ENCODE assay signal across 12 cellular contexts in the genomic region with DNA sequence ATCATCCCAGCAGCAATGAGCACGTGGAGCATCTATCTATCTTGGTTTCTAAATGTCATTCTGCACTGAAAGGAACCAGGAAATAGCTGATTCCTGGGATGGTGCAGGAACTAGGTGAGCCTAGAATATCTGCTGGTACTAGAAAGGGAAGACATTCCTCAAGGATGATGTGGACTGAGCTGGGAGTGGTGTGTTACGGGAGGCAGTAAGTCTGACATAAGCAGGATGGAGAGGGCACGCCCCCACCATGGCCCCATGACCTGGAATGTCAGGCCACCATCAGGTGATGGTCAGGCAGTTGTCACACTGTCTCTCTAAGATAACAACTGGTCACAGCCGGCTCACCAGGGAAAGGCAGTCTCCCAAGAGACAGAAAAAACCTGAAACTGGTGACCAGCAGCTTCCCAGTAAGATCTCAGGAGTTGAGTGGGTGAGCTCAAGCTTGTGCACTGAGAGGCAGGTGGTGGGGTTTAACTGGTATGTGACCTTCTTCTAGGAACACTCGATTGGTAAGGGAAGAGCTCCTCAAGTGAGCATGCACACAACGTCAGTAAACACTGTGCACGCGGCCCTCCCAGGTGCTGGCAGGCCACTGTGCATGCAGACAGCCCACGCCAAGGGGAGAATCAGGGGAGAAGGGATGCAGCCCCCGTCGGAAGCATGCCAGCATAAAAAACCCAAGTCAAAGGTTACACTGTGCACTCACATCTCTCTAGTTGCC.
DNase-seq lines count a peak whose midpoint lies in the region; ATAC-seq and TF ChIP-seq lines count a peak whose summit lies in the region.
"Had no signal": no experiment of that assay in that cellular context is flagged by ENCODE, and none has a peak within 500 bp of the region (broad histone marks: within the 10 kb centered on the region; RNA-seq: fewer than 3 reads in every experiment).

No MANE protein-coding gene starts in this region.

- no peaks in the 10 kb centered on the region for H3K9me3 ChIP-seq in Panc1 (ENCODE audit: control insufficient read depth, insufficient read depth, low read depth, low read length)

- POLR2A ChIA-PET in Panc1 (lab: Charles Lee): no interaction called here
- POLR2A ChIA-PET in activated CD4-positive, alpha-beta memory T cell treated with anti-CD3 and anti-CD28 coated beads, Interleukin-2, amount 10 ng/mL, durations not matched to agents 7 days and 5 days (lab: Charles Lee): no interaction called here
- POLR2A ChIA-PET in activated CD4-positive, alpha-beta memory T cell treated with anti-CD3 and anti-CD28 coated beads for 36 hours (lab: Charles Lee): no interaction called here

- H3K36me3 ChIP-seq in Panc1 (ENCODE audit: control insufficient read depth, insufficient read depth, low read length): no peaks in the 10 kb centered on the region

- H3K27ac ChIP-seq in Panc1 (ENCODE audit: low read length): no peak overlapping the region

- peaks cover 47% of the 10 kb centered on the region for H3K4me1 Mint-ChIP-seq in osteocyte (ENCODE audit: unreplicated experiment)
- peaks cover 11% of the 10 kb centered on the region for H3K4me1 Mint-ChIP-seq in activated CD4-positive, alpha-beta memory T cell treated with anti-CD3 and anti-CD28 coated beads, Interleukin-2, amount 10 ng/mL, durations not matched to agents 7 days and 5 days
- peaks cover 5% of the 10 kb centered on the region for H3K4me1 Mint-ChIP-seq in activated CD4-positive, alpha-beta memory T cell treated with anti-CD3 and anti-CD28 coated beads for 36 hours (ENCODE audit: low read depth)

- H3K9me3 Mint-ChIP-seq in osteocyte (ENCODE audit: unreplicated experiment): peaks cover 9% of the 10 kb centered on the region
- peaks cover 7% of the 10 kb centered on the region for H3K9me3 Mint-ChIP-seq in activated CD4-positive, alpha-beta memory T cell treated with anti-CD3 and anti-CD28 coated beads, Interleukin-2, amount 10 ng/mL, durations not matched to agents 7 days and 5 days
- no peaks in the 10 kb centered on the region for H3K9me3 Mint-ChIP-seq in activated CD4-positive, alpha-beta memory T cell treated with anti-CD3 and anti-CD28 coated beads for 36 hours

- DNase-seq in ELR (ENCODE audit: low read depth) (peak; percentile 76), Panc1 (ENCODE audit: low read depth, low spot score) (peak; percentile 39), fibroblast of pulmonary artery (ENCODE audit: low read depth) (peak; percentile 57), osteocyte (ENCODE audit: extremely low spot score, unreplicated experiment) (no peak), hippocampal formation (lab: John Stamatoyannopoulos, UW) (no peak)
- DNase-seq in activated CD4-positive, alpha-beta memory T cell treated with anti-CD3 and anti-CD28 coated beads, Interleukin-2, amount 10 ng/mL, durations not matched to agents 7 days and 5 days: no peak
- no peak for DNase-seq in activated CD4-positive, alpha-beta memory T cell treated with anti-CD3 and anti-CD28 coated beads for 36 hours
- DNase-seq: activated naive CD4-positive, alpha-beta T cell treated with Interleukin-2 at 50 U/mL for 16 hours; GF-D8; NCI-H774 had no signal

- TF ChIP-seq CTCF in Panc1 (IDR thresholded peaks at IDR 0.05) (no peak), fibroblast of pulmonary artery (IDR thresholded peaks at IDR 0.05; ENCODE audit: low read length, missing control alignments) (no peak), osteocyte (IDR thresholded peaks at IDR 0.05) (no peak)

- ATAC-seq in Panc1 (0 out of 2 replicates have a peak, but pooled peaks have one; percentile 43), GM21619 (IDR thresholded peaks at IDR 0.05; ENCODE audit: unreplicated experiment) (no peak)

- no peaks in the 10 kb centered on the region for H3K36me3 Mint-ChIP-seq in osteocyte (ENCODE audit: unreplicated experiment)
- peaks cover 7% of the 10 kb centered on the region for H3K36me3 Mint-ChIP-seq in activated CD4-positive, alpha-beta memory T cell treated with anti-CD3 and anti-CD28 coated beads, Interleukin-2, amount 10 ng/mL, durations not matched to agents 7 days and 5 days (ENCODE audit: low read depth)
- no peaks in the 10 kb centered on the region for H3K36me3 Mint-ChIP-seq in activated CD4-positive, alpha-beta memory T cell treated with anti-CD3 and anti-CD28 coated beads for 36 hours

- no peaks in the 10 kb centered on the region for H3K27me3 ChIP-seq in Panc1 (ENCODE audit: control insufficient read depth, insufficient read depth, low read length)

- no peaks in the 10 kb centered on the region for H3K27me3 Mint-ChIP-seq in osteocyte (ENCODE audit: unreplicated experiment)
- H3K27me3 Mint-ChIP-seq in activated CD4-positive, alpha-beta memory T cell treated with anti-CD3 and anti-CD28 coated beads, Interleukin-2, amount 10 ng/mL, durations not matched to agents 7 days and 5 days: peaks cover 4% of the 10 kb centered on the region
- no peaks in the 10 kb centered on the region for H3K27me3 Mint-ChIP-seq in activated CD4-positive, alpha-beta memory T cell treated with anti-CD3 and anti-CD28 coated beads for 36 hours
- H3K27me3 Mint-ChIP-seq: IgD-negative memory B cell had no signal

- H3K4me3 Mint-ChIP-seq in osteocyte (ENCODE audit: unreplicated experiment): no peak overlapping the region
- no peak overlapping the region for H3K4me3 Mint-ChIP-seq in activated CD4-positive, alpha-beta memory T cell treated with anti-CD3 and anti-CD28 coated beads, Interleukin-2, amount 10 ng/mL, durations not matched to agents 7 days and 5 days
- H3K4me3 Mint-ChIP-seq in activated CD4-positive, alpha-beta memory T cell treated with anti-CD3 and anti-CD28 coated beads for 36 hours: no peak overlapping the region

- in situ Hi-C loops in Panc1 (cut with HindIII; ENCODE audit: low pct_unique_long_range_greater_than_20kb, low sequenced_read_pairs): no loop called here

- CTCF ChIA-PET in Panc1 (lab: Charles Lee): no interaction called here
- CTCF ChIA-PET in activated CD4-positive, alpha-beta memory T cell treated with anti-CD3 and anti-CD28 coated beads, Interleukin-2, amount 10 ng/mL, durations not matched to agents 7 days and 5 days (lab: Charles Lee): no interaction called here
- CTCF ChIA-PET in activated CD4-positive, alpha-beta memory T cell treated with anti-CD3 and anti-CD28 coated beads for 36 hours (lab: Charles Lee): no interaction called here

- peak overlapping the region; percentile 75 for H3K27ac Mint-ChIP-seq in osteocyte (ENCODE audit: unreplicated experiment)
- H3K27ac Mint-ChIP-seq in activated CD4-positive, alpha-beta memory T cell treated with anti-CD3 and anti-CD28 coated beads, Interleukin-2, amount 10 ng/mL, durations not matched to agents 7 days and 5 days: no peak overlapping the region
- no peak overlapping the region for H3K27ac Mint-ChIP-seq in activated CD4-positive, alpha-beta memory T cell treated with anti-CD3 and anti-CD28 coated beads for 36 hours

- intact Hi-C loops in Panc1 (cut with micrococcal nuclease; ENCODE audit: unreplicated experiment): no loop called here
- intact Hi-C loops in activated CD4-positive, alpha-beta memory T cell treated with anti-CD3 and anti-CD28 coated beads for 36 hours (cut with micrococcal nuclease): no loop called here

- H3K4me3 ChIP-seq in Panc1 (ENCODE audit: low read depth in 2 of 2, low read length in 2 of 2) (no peak overlapping the region), fibroblast of pulmonary artery (replicated peaks; ENCODE audit: low read depth, low read length) (no peak overlapping the region)

- BruUV-seq in Panc1 (replicated peaks; lab: Mats Ljungman, UMichigan): no TSS peak

- no peaks in the 10 kb centered on the region for H3K4me1 ChIP-seq in Panc1 (ENCODE audit: control insufficient read depth, insufficient read depth, low read length)

Comparison
In these comparisons a context has a peak if more than half of its experiments do, and no peak if none do; other contexts are left out.
1. DNase-seq: peak in ELR (single experiment), Panc1 (single experiment) and fibroblast of pulmonary artery (single experiment); none in osteocyte (single experiment), activated CD4-positive, alpha-beta memory T cell treated with anti-CD3 and anti-CD28 coated beads, Interleukin-2, amount 10 ng/mL, durations not matched to agents 7 days and 5 days (single experiment), activated CD4-positive, alpha-beta memory T cell treated with anti-CD3 and anti-CD28 coated beads for 36 hours (single experiment) and hippocampal formation (0 of 2).